Comparison of ENCODE assay signal across 9 cellular contexts in genomic region chr7:39145283-39145682, GRCh38.
"Had no signal": no experiment of that assay in that cellular context is flagged by ENCODE, and none has a peak within 500 bp of the region (broad histone marks: within the 10 kb centered on the region; RNA-seq: fewer than 3 reads in every experiment).

No MANE protein-coding gene starts in this region.

- H3K36me3 ChIP-seq: HAP-1 had no signal

- H3K9me3 ChIP-seq: HAP-1 had no signal

- DNase-seq: GM23248, GOT3, H7, H9, HCEC 1CT, HFFc6 had no signal

- H3K4me3 ChIP-seq: GM23248, GM23338, HAP-1 had no signal

- H3K4me1 ChIP-seq: HAP-1 had no signal

- ATAC-seq: GM23338, HCT116 had no signal

- H3K27ac ChIP-seq: GM23248 had no signal
